24 cellular contexts compared by ENCODE assay signal in genomic region chr6:170254315-170255213, GRCh38.
"Had no signal": no experiment of that assay in that cellular context is flagged by ENCODE, and none has a peak within 500 bp of the region (broad histone marks: within the 10 kb centered on the region; RNA-seq: fewer than 3 reads in every experiment).

No MANE protein-coding gene starts in this region.

- H3K9me3 ChIP-seq: esophagus muscularis mucosa, gastroesophageal sphincter, heart left ventricle, left ventricle myocardium inferior, lower lobe of right lung, psoas muscle, stomach, thyroid gland, vagina had no signal

- H3K4me2 ChIP-seq: neural progenitor cell had no signal

- H3K27ac ChIP-seq: coronary artery, esophagus muscularis mucosa, foreskin keratinocyte, gastroesophageal sphincter, heart left ventricle, left ventricle myocardium inferior, lower lobe of right lung, neural progenitor cell, psoas muscle, stomach, thyroid gland, vagina had no signal

- ATAC-seq: foreskin keratinocyte; gastroesophageal sphincter; left colon; lower lobe of right lung; psoas muscle; stimulated activated naive B cell treated with anti-CD40 and anti-IgM and Interleukin-4, amounts not matched to agents 10 μg/mL and 1 μg/mL and 100 μg/mL, for 72 hours had no signal

- H3K36me3 ChIP-seq: esophagus muscularis mucosa, gastroesophageal sphincter, heart left ventricle, left ventricle myocardium inferior, lower lobe of right lung, neural progenitor cell, stomach, thyroid gland, vagina had no signal

- H2AFZ ChIP-seq: neural progenitor cell had no signal

- H3K4me3 ChIP-seq: coronary artery, esophagus muscularis mucosa, gastroesophageal sphincter, heart left ventricle, left ventricle myocardium inferior, lower lobe of right lung, neural progenitor cell, psoas muscle, stomach, thyroid gland, vagina had no signal

- H3K4me1 ChIP-seq: esophagus muscularis mucosa, foreskin keratinocyte, gastroesophageal sphincter, left ventricle myocardium inferior, lower lobe of right lung, psoas muscle, stomach, thyroid gland had no signal

- H3K9ac ChIP-seq: neural progenitor cell had no signal

- H3K27me3 ChIP-seq: foreskin keratinocyte, gastroesophageal sphincter, heart left ventricle, neural progenitor cell, thyroid gland, vagina had no signal

- FAIRE-seq: endothelial cell of umbilical vein, islet of Langerhans, small intestine had no signal

- DNase-seq: effector memory CD4-positive, alpha-beta T cell; foreskin keratinocyte; hippocampal formation; left ventricle myocardium inferior; lower lobe of right lung; nucleus accumbens; psoas muscle; right cardiac atrium; small intestine; stimulated activated CD4-positive, alpha-beta T cell treated with anti-CD3 and anti-CD28 coated beads, Interleukin-15, amount 100 ng/mL, for 24 hours; stimulated activated CD4-positive, alpha-beta T cell treated with anti-CD3 and anti-CD28 coated beads, Interleukin-2, amount 100 ng/mL, for 48 hours; stimulated activated naive B cell treated with anti-CD40 and anti-IgM and Interleukin-4, amounts not matched to agents 10 μg/mL and 1 μg/mL and 100 μg/mL, for 72 hours; stomach; thyroid gland; trophoblast cell had no signal
